ENCODE assay signal across 1 cellular context in the genomic region with DNA sequence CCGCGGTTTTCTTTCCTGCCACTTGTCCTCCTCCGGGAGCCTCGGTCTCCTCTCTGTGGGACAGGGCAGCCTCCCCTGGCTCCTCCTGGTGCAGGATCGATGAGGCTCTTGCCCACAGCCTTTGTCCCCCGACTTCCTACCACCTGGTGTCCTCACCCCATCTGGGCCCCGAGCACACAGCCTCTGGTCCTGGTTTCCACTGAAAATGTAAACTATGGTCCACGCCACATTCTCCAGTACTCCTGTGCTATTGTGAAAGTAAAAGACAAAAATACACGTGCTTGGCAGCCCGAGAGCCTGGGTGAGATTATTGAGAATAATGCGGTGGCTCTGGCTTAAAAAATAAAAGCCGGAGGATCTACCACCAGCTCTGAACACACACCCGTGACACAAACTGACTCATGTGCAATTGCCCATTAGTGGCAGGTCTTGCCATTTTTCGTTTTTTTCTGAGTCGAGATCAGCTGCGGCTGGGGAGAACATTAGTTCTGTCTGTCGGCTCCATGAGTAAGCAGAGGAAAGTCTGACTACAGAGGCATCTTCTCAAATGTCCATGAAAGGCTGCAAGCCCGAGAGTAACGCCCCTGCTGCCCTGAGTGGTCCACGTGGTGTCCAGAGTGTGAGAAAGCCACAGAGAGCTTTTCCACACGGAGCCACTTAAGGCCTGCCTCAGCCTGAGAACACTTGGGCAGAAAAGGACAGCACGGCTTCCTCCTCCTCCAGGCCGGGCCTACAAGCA.
TF ChIP-seq lines count a peak whose summit lies in the region.

No MANE protein-coding gene starts in this region.

TF ChIP-seq in GM23338, 12 proteins besides CTCF, POLR2A, EP300 and RAD21 (continued from another document):
- TF ChIP-seq, protein P1, sequence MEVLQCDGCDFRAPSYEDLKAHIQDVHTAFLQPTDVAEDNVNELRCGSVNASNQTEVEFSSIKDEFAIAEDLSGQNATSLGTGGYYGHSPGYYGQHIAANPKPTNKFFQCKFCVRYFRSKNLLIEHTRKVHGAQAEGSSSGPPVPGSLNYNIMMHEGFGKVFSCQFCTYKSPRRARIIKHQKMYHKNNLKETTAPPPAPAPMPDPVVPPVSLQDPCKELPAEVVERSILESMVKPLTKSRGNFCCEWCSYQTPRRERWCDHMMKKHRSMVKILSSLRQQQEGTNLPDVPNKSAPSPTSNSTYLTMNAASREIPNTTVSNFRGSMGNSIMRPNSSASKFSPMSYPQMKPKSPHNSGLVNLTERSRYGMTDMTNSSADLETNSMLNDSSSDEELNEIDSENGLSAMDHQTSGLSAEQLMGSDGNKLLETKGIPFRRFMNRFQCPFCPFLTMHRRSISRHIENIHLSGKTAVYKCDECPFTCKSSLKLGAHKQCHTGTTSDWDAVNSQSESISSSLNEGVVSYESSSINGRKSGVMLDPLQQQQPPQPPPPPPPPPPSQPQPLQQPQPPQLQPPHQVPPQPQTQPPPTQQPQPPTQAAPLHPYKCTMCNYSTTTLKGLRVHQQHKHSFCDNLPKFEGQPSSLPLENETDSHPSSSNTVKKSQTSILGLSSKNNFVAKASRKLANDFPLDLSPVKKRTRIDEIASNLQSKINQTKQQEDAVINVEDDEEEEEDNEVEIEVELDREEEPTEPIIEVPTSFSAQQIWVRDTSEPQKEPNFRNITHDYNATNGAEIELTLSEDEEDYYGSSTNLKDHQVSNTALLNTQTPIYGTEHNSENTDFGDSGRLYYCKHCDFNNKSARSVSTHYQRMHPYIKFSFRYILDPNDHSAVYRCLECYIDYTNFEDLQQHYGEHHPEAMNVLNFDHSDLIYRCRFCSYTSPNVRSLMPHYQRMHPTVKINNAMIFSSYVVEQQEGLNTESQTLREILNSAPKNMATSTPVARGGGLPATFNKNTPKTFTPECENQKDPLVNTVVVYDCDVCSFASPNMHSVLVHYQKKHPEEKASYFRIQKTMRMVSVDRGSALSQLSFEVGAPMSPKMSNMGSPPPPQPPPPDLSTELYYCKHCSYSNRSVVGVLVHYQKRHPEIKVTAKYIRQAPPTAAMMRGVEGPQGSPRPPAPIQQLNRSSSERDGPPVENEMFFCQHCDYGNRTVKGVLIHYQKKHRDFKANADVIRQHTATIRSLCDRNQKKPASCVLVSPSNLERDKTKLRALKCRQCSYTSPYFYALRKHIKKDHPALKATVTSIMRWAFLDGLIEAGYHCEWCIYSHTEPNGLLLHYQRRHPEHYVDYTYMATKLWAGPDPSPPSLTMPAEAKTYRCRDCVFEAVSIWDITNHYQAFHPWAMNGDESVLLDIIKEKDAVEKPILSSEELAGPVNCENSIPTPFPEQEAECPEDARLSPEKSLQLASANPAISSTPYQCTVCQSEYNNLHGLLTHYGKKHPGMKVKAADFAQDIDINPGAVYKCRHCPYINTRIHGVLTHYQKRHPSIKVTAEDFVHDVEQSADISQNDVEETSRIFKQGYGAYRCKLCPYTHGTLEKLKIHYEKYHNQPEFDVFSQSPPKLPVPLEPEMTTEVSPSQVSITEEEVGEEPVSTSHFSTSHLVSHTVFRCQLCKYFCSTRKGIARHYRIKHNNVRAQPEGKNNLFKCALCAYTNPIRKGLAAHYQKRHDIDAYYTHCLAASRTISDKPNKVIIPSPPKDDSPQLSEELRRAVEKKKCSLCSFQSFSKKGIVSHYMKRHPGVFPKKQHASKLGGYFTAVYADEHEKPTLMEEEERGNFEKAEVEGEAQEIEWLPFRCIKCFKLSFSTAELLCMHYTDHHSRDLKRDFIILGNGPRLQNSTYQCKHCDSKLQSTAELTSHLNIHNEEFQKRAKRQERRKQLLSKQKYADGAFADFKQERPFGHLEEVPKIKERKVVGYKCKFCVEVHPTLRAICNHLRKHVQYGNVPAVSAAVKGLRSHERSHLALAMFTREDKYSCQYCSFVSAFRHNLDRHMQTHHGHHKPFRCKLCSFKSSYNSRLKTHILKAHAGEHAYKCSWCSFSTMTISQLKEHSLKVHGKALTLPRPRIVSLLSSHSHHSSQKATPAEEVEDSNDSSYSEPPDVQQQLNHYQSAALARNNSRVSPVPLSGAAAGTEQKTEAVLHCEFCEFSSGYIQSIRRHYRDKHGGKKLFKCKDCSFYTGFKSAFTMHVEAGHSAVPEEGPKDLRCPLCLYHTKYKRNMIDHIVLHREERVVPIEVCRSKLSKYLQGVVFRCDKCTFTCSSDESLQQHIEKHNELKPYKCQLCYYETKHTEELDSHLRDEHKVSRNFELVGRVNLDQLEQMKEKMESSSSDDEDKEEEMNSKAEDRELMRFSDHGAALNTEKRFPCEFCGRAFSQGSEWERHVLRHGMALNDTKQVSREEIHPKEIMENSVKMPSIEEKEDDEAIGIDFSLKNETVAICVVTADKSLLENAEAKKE (CRISPR knock-in tag; IDR thresholded peaks at IDR 0.05): no peak
- TF ChIP-seq EZH2phosphoT487 (IDR thresholded peaks at IDR 0.05; ENCODE audit: unreplicated experiment) (no peak), CREB1 (CRISPR knock-in tag; IDR thresholded peaks at IDR 0.05; ENCODE audit: low read depth) (no peak), EZH2 (IDR thresholded peaks at IDR 0.05; ENCODE audit: low read depth, unreplicated experiment) (no peak), ZNF331 (CRISPR knock-in tag; IDR thresholded peaks at IDR 0.05; ENCODE audit: low read depth) (no peak)
- TF ChIP-seq, protein P2, sequence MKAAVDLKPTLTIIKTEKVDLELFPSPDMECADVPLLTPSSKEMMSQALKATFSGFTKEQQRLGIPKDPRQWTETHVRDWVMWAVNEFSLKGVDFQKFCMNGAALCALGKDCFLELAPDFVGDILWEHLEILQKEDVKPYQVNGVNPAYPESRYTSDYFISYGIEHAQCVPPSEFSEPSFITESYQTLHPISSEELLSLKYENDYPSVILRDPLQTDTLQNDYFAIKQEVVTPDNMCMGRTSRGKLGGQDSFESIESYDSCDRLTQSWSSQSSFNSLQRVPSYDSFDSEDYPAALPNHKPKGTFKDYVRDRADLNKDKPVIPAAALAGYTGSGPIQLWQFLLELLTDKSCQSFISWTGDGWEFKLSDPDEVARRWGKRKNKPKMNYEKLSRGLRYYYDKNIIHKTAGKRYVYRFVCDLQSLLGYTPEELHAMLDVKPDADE (IDR thresholded peaks at IDR 0.05): no peak
